Comparison of ENCODE assay signal across 22 cellular contexts in the genomic region with DNA sequence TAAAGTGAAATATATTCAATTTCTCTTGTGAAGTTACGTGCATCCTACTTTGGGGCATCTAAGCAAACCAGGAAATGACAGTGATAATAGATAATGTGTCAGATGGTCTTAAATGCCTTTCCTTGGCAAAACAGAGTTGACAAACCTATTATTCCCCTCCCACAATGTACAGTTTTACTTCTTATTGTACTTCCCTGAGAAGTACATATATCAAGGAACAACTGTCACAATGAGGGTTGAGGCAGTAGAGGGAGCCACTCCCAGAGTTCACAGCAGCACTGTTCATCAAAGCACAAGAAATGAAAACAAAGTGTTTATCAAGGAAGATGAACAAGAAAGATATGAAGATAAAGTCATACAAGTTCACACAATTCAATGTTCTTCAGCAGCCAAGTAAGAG. TPM values are rescaled to one million over a fixed set of nuclear protein-coding genes. Genes with fewer than 3 reads are reported as not detected.
"Had no signal": no experiment of that assay in that cellular context is flagged by ENCODE, and none has a peak within 500 bp of the region (broad histone marks: within the 10 kb centered on the region; RNA-seq: fewer than 3 reads in every experiment).

No MANE protein-coding gene starts in this region.

- H3K27me3 Mint-ChIP-seq: activated CD4-positive, alpha-beta memory T cell treated with anti-CD3 and anti-CD28 coated beads, Interleukin-2, amount 10 ng/mL, durations not matched to agents 7 days and 5 days; activated CD4-positive, alpha-beta T cell treated with anti-CD3 and anti-CD28 coated beads, Interleukin-2, amount 10 ng/mL, durations not matched to agents 7 days and 5 days; activated T-cell treated with anti-CD3 and anti-CD28 coated beads, Interleukin-2, amount 50 U/mL, for 24 hours; T-helper 17 cell had no signal

- H3K4me1 Mint-ChIP-seq: activated CD4-positive, alpha-beta memory T cell treated with anti-CD3 and anti-CD28 coated beads, Interleukin-2, amount 10 ng/mL, durations not matched to agents 7 days and 5 days; activated CD4-positive, alpha-beta T cell treated with anti-CD3 and anti-CD28 coated beads, Interleukin-2, amount 10 ng/mL, durations not matched to agents 7 days and 5 days; naive thymus-derived CD8-positive, alpha-beta T cell; T-helper 17 cell had no signal

- H3K9me3 Mint-ChIP-seq: mesothelial cell of epicardium had no signal

- H3K4me1 ChIP-seq: esophagus muscularis mucosa, heart right ventricle, right atrium auricular region, spleen, testis had no signal

- H3K36me3 ChIP-seq: esophagus muscularis mucosa, heart right ventricle, right atrium auricular region, spleen, transverse colon had no signal

- H3K36me3 Mint-ChIP-seq: mesothelial cell of epicardium; naive thymus-derived CD8-positive, alpha-beta T cell had no signal

- H3K9me3 ChIP-seq: esophagus muscularis mucosa, heart right ventricle, right atrium auricular region, testis, transverse colon had no signal

- H3K4me3 Mint-ChIP-seq: activated CD4-positive, alpha-beta memory T cell treated with anti-CD3 and anti-CD28 coated beads, Interleukin-2, amount 10 ng/mL, durations not matched to agents 7 days and 5 days; activated CD4-positive, alpha-beta T cell treated with anti-CD3 and anti-CD28 coated beads, Interleukin-2, amount 10 ng/mL, durations not matched to agents 7 days and 5 days; activated T-cell treated with anti-CD3 and anti-CD28 coated beads, Interleukin-2, amount 50 U/mL, for 24 hours; mesothelial cell of epicardium; naive thymus-derived CD8-positive, alpha-beta T cell; T-helper 17 cell had no signal

- H3K27ac ChIP-seq: esophagus muscularis mucosa, heart right ventricle, right atrium auricular region, spleen, testis, transverse colon had no signal

- DNase-seq: activated CD4-positive, alpha-beta memory T cell treated with anti-CD3 and anti-CD28 coated beads, Interleukin-2, amount 10 ng/mL, durations not matched to agents 7 days and 5 days; activated CD4-positive, alpha-beta T cell treated with anti-CD3 and anti-CD28 coated beads, Interleukin-2, amount 10 ng/mL, durations not matched to agents 7 days and 5 days; activated CD4-positive, CD25-positive, alpha-beta regulatory T cell treated with anti-CD3 and anti-CD28 coated beads, Interleukin-2, amount 50 U/mL, for 72 hours; activated CD8-positive, alpha-beta memory T cell treated with anti-CD3 and anti-CD28 coated beads, Interleukin-2, amount 50 U/mL, for 48 hours; activated gamma-delta T cell treated with Interleukin-2 at 50 U/mL for 16 hours; activated naive CD4-positive, alpha-beta T cell treated with anti-CD3 and anti-CD28 coated beads, Interleukin-2, amount 50 U/mL, for 16 hours; activated T-cell treated with anti-CD3 and anti-CD28 coated beads, Interleukin-2, amount 50 U/mL, for 24 hours; amygdala; caudate nucleus; foreskin melanocyte; heart right ventricle; left ventricle myocardium superior; naive thymus-derived CD8-positive, alpha-beta T cell; spleen; stimulated activated naive CD8-positive, alpha-beta T cell treated with anti-CD3 and anti-CD28 coated beads, Interleukin-15, Interleukin-2, amounts not matched to agents 100 U/mL and 50 U/mL, for 24 hours; T-helper 17 cell; T1000; testis; transverse colon had no signal

- H3K4me3 ChIP-seq: esophagus muscularis mucosa, heart right ventricle, right atrium auricular region, spleen, testis, transverse colon had no signal

- H3K27me3 ChIP-seq: esophagus muscularis mucosa, right atrium auricular region, spleen, testis, transverse colon had no signal

- H3K27ac Mint-ChIP-seq: activated CD4-positive, alpha-beta memory T cell treated with anti-CD3 and anti-CD28 coated beads, Interleukin-2, amount 10 ng/mL, durations not matched to agents 7 days and 5 days; activated CD4-positive, alpha-beta T cell treated with anti-CD3 and anti-CD28 coated beads, Interleukin-2, amount 10 ng/mL, durations not matched to agents 7 days and 5 days; activated T-cell treated with anti-CD3 and anti-CD28 coated beads, Interleukin-2, amount 50 U/mL, for 24 hours; mesothelial cell of epicardium; naive thymus-derived CD8-positive, alpha-beta T cell; T-helper 17 cell had no signal

- ATAC-seq: heart right ventricle; left ventricle myocardium superior; naive thymus-derived CD8-positive, alpha-beta T cell; stimulated activated naive CD8-positive, alpha-beta T cell treated with anti-CD3 and anti-CD28 coated beads, Interleukin-15, Interleukin-2, amounts not matched to agents 100 U/mL and 50 U/mL, for 24 hours; T-helper 17 cell had no signal

RNA-seq across cellular contexts. Expression of a gene that starts 41.1 kb away (rescaled TPM):
- polyA plus RNA-seq: naive thymus-derived CD8-positive, alpha-beta T cell had no signal
